ENCODE assay signal across 25 cellular contexts in genomic region chr10:4802711-4803487, GRCh38. TPM values are rescaled to one million over a fixed set of nuclear protein-coding genes. Genes with fewer than 3 reads are reported as not detected.
DNase-seq lines count a peak whose midpoint lies in the region; ATAC-seq, FAIRE-seq and TF ChIP-seq lines count a peak whose summit lies in the region.
"Had no signal": no experiment of that assay in that cellular context is flagged by ENCODE, and none has a peak within 500 bp of the region (broad histone marks: within the 10 kb centered on the region; RNA-seq: fewer than 3 reads in every experiment).

No MANE protein-coding gene starts in this region.

- peaks cover 39% of the 10 kb centered on the region for H3K4me1 ChIP-seq in GM23248 (ENCODE audit: insufficient read depth)
- H3K4me1 ChIP-seq in IMR-90 (ENCODE audit: control insufficient read depth, insufficient read depth, low read length), result peaks cover 4% of the 10 kb centered on the region
- H3K4me1 ChIP-seq in H1 (replicated peaks in 1 of 4; ENCODE audit: control insufficient read depth in 3 of 4, insufficient read depth in 4 of 4, low read length in 3 of 4), result no peaks in the 10 kb centered on the region; a peak in 1 of 7 replicates
- peaks cover 37% of the 10 kb centered on the region for H3K4me1 ChIP-seq in foreskin keratinocyte
- no peaks in the 10 kb centered on the region for H3K4me1 ChIP-seq in Peyer's patch
- H3K4me1 ChIP-seq: BLaER1 had no signal

- H4K8ac ChIP-seq in IMR-90 (ENCODE audit: low read depth in 2 of 2, low read length in 2 of 2) (peak overlapping the region; percentile 16 to 90; a peak in 2 of 4 replicates), H1 (ENCODE audit: extremely low read depth, insufficient read depth, low read length) (no peak overlapping the region)

- H2AK5ac ChIP-seq in IMR-90 (ENCODE audit: low read depth, low read length) (peak overlapping the region; percentile 77; the same call in 1 of the 2 replicates), H1 (ENCODE audit: low read depth, low read length) (no peak overlapping the region)

- no peaks in the 10 kb centered on the region for H3K23me2 ChIP-seq in H1 (ENCODE audit: low read depth, low read length)

- H4K5ac ChIP-seq in IMR-90 (ENCODE audit: low read depth, low read length), result no peak overlapping the region
- no peak overlapping the region for H4K5ac ChIP-seq in H1 (ENCODE audit: insufficient read length, low read depth, low read length)

- no peak overlapping the region for H2BK12ac ChIP-seq in H1 (ENCODE audit: low read depth, low read length)

- H3K79me1 ChIP-seq in IMR-90 (ENCODE audit: low read depth in 1 of 2, low read length in 2 of 2) (peaks cover 0 to 13% of the 10 kb centered on the region in 2 experiments; a peak in 2 of 4 replicates), H1 (ENCODE audit: low read depth, low read length) (no peaks in the 10 kb centered on the region)

- in situ Hi-C loops in GM23248 (cut with MboI) (no loop called here), IMR-90 (cut with MboI; ENCODE audit: low sequenced_read_pairs) (no loop called here)

- H3K27ac ChIP-seq in GM23248 (peak overlapping the region; percentile 75), IMR-90 (ENCODE audit: insufficient read depth, low read length) (no peak overlapping the region), H1 (ENCODE audit: low read depth, low read length) (no peak overlapping the region), foreskin keratinocyte (no peak overlapping the region), Peyer's patch (no peak overlapping the region)
- H3K27ac ChIP-seq: BLaER1 had no signal

- H3K27me3 ChIP-seq in GM23248 (replicated peaks; ENCODE audit: insufficient read depth) (no peaks in the 10 kb centered on the region), IMR-90 (ENCODE audit: control insufficient read depth, insufficient read depth, low read length) (no peaks in the 10 kb centered on the region), H1 (replicated peaks in 1 of 4; ENCODE audit: control insufficient read depth in 3 of 4, extremely low read depth in 1 of 4, insufficient read depth in 3 of 4, low read length in 3 of 4) (no peaks in the 10 kb centered on the region), foreskin keratinocyte (no peaks in the 10 kb centered on the region), Peyer's patch (no peaks in the 10 kb centered on the region)
- H3K27me3 ChIP-seq: BLaER1 had no signal

- H2AFZ ChIP-seq in GM23248 (peak overlapping the region; percentile 64), IMR-90 (replicated peaks; ENCODE audit: low read length, poor library complexity) (peak overlapping the region; percentile 64), H1 (ENCODE audit: low read length) (0 out of 2 replicates have a peak overlapping the region, but pooled peaks have one; percentile 13)

- H3K4me2 ChIP-seq in GM23248 (ENCODE audit: unreplicated experiment), result peak overlapping the region; percentile 73
- H3K4me2 ChIP-seq in IMR-90 (ENCODE audit: low read depth, low read length), result no peak overlapping the region
- H3K4me2 ChIP-seq in H1 (ENCODE audit: insufficient read depth in 1 of 2, low read depth in 2 of 2, low read length in 2 of 2), result no peak overlapping the region
- H3K4me2 ChIP-seq: BLaER1 had no signal

- H3K4ac ChIP-seq in IMR-90 (ENCODE audit: low read depth, low read length), result peak overlapping the region; percentile 91
- no peak overlapping the region for H3K4ac ChIP-seq in H1 (replicated peaks; ENCODE audit: insufficient read length, low read depth, low read length)

- dilution Hi-C loops in IMR-90 (cut with HindIII; ENCODE audit: low sequenced_read_pairs, unreplicated experiment), result no loop called here

- CTCF ChIA-PET in IMR-90 (lab: Yijun Ruan, JAX) (interaction anchor here (0.6 kb wide), 1 partner anchor 632 kb away, joined by 3 read pairs; no protein-coding TSS in a partner anchor), H1 (lab: Charles Lee; ENCODE audit: partially characterized antibody) (interaction anchor here (1.4 kb wide), 1 partner anchor 12 kb away, joined by 4 read pairs; no protein-coding TSS in a partner anchor)

- intact Hi-C loops in IMR-90 (cut with micrococcal nuclease), result no loop called here

- H3K4me3 ChIP-seq in GM23248 (no peak overlapping the region), IMR-90 (ENCODE audit: insufficient read depth, low read depth, low read length) (no peak overlapping the region), H1 (ENCODE audit: extremely low read depth in 1 of 4, insufficient read depth in 2 of 4, low read depth in 3 of 4, low read length in 4 of 4) (no peak overlapping the region), Peyer's patch (no peak overlapping the region)
- H3K4me3 ChIP-seq: BLaER1 had no signal

- peak overlapping the region; percentile 87; the same call in 1 of the 2 replicates for H2BK20ac ChIP-seq in IMR-90 (ENCODE audit: low read depth, low read length)
- H2BK20ac ChIP-seq in H1 (ENCODE audit: low read length), result no peak overlapping the region

- H3K23ac ChIP-seq in IMR-90 (ENCODE audit: low read depth, low read length), result peak overlapping the region; percentile 45; the same call in 1 of the 2 replicates
- no peak overlapping the region for H3K23ac ChIP-seq in H1 (ENCODE audit: insufficient read length)

- H3K36me3 ChIP-seq in GM23248 (ENCODE audit: low read depth) (no peaks in the 10 kb centered on the region), IMR-90 (ENCODE audit: control insufficient read depth, insufficient read depth, low read length) (no peaks in the 10 kb centered on the region), H1 (ENCODE audit: control insufficient read depth in 2 of 4, insufficient read depth in 4 of 4, low read length in 3 of 4) (no peaks in the 10 kb centered on the region), Peyer's patch (no peaks in the 10 kb centered on the region)
- H3K36me3 ChIP-seq: BLaER1 had no signal

- peaks cover 3% of the 10 kb centered on the region for H3K9me1 ChIP-seq in IMR-90 (ENCODE audit: insufficient read depth, low read length)

- H3K79me2 ChIP-seq in GM23248 (ENCODE audit: insufficient read depth), result no peaks in the 10 kb centered on the region
- no peaks in the 10 kb centered on the region for H3K79me2 ChIP-seq in H1 (ENCODE audit: control insufficient read depth in 1 of 2, insufficient read depth in 2 of 2, low read length in 2 of 2)

- ATAC-seq in IMR-90 (ENCODE audit: low read depth) (no peak), foreskin keratinocyte (peak; percentile 39)
- ATAC-seq: Panc1 had no signal

- WGBS in GM23248 (ENCODE audit: low coverage in 1 of 2, low lambda C conversion rate in 2 of 2, missing lambda C conversion rate in 2 of 2), 2 experiments, result 94 to 96% methylated on average over 6 of the region's 6 CpGs
- no CpG with 5 or more reads among the region's 6 CpGs for whole genome bisulfite sequencing in IMR-90 (ENCODE audit: extremely low coverage in 2 of 2, insufficient read length in 1 of 2), 2 experiments
- 94% methylated on average over 6 of the region's 6 CpGs; no CpG with 5 or more reads in 1 of the 2 experiments for WGBS in H1 (ENCODE audit: extremely low coverage in 1 of 2, insufficient coverage in 1 of 2, insufficient read length in 1 of 2, insufficient replicate concordance in 2 of 2, low coverage in 1 of 2, low lambda C conversion rate in 2 of 2, missing lambda C conversion rate in 1 of 2), 2 experiments

- H3K9me3 ChIP-seq in GM23248 (ENCODE audit: low read depth), result no peaks in the 10 kb centered on the region
- H3K9me3 ChIP-seq in IMR-90 (ENCODE audit: control insufficient read depth, insufficient read depth, low read length), result no peaks in the 10 kb centered on the region
- H3K9me3 ChIP-seq in H1 (ENCODE audit: insufficient read depth in 2 of 2, low read depth in 1 of 2, low read length in 1 of 2), result no peaks in the 10 kb centered on the region
- no peaks in the 10 kb centered on the region for H3K9me3 ChIP-seq in Peyer's patch
- H3K9me3 ChIP-seq: BLaER1 had no signal

- POLR2A ChIA-PET in IMR-90 (lab: Charles Lee; ENCODE audit: unreplicated experiment), result no interaction called here
- POLR2A ChIA-PET in H1 (lab: Charles Lee; ENCODE audit: partially characterized antibody), result no interaction called here

- no peaks in the 10 kb centered on the region for H3K9me2 ChIP-seq in GM23248 (ENCODE audit: insufficient read depth)

- H3K9ac ChIP-seq in GM23248 (no peak overlapping the region), IMR-90 (ENCODE audit: low read depth, low read length) (no peak overlapping the region), H1 (replicated peaks in 1 of 4; ENCODE audit: extremely low read depth in 1 of 4, low read depth in 3 of 4, low read length in 3 of 4) (no peak overlapping the region)
- H3K9ac ChIP-seq: BLaER1 had no signal

- no peak overlapping the region for H3K56ac ChIP-seq in IMR-90 (ENCODE audit: extremely low read depth, insufficient read depth, low read length)
- no peak overlapping the region for H3K56ac ChIP-seq in H1 (replicated peaks; ENCODE audit: insufficient read length, low read depth, low read length)

- peaks cover 38% of the 10 kb centered on the region for H3F3A ChIP-seq in GM23248 (ENCODE audit: insufficient read depth)

- DNase-seq in GM23248 (no peak), IMR-90 (no peak), H1 (ENCODE audit: low read depth in 1 of 2, low spot score in 2 of 2) (no peak), foreskin keratinocyte (peak; percentile 61 to 84), Peyer's patch (no peak), NCI-H187 (lab: John Stamatoyannopoulos, UW) (no peak), T1000 (lab: John Stamatoyannopoulos, UW) (no peak)
- DNase-seq: CD4-positive, alpha-beta T cell; GOT3; HCEC 1CT; KG1; MM.1S; NCI-H1048; NCI-H1417; NCI-H1694 treated with DMSO at 0.1 percent for 48 hours; NCI-H2081 treated with DMSO at 0.1 percent for 48 hours; NCI-H2171; NCI-H226; NCI-H510A; NCI-H69 had no signal

- no peak for FAIRE-seq in H1 (lab: Jason Lieb, UNC)
- FAIRE-seq: A204.1, D721Med, HTR-8/SVneo had no signal

- peak overlapping the region; percentile 13; the same call in 1 of the 2 replicates for H3K18ac ChIP-seq in IMR-90 (ENCODE audit: low read depth, low read length)
- no peak overlapping the region for H3K18ac ChIP-seq in H1 (ENCODE audit: extremely low read depth, low read length)

- H2BK5ac ChIP-seq in IMR-90 (ENCODE audit: low read depth, low read length, poor library complexity, severe bottlenecking) (peak overlapping the region; percentile 91), H1 (ENCODE audit: low read depth, low read length) (no peak overlapping the region)

- H4K20me1 ChIP-seq in GM23248 (ENCODE audit: insufficient read depth) (no peaks in the 10 kb centered on the region), IMR-90 (ENCODE audit: insufficient read depth, low read length) (no peaks in the 10 kb centered on the region), H1 (replicated peaks in 1 of 2; ENCODE audit: control insufficient read depth in 1 of 2, insufficient read depth in 2 of 2, low read length in 2 of 2) (no peaks in the 10 kb centered on the region)
- H4K20me1 ChIP-seq: BLaER1 had no signal

- no peak for TF ChIP-seq CTCF in IMR-90 (conservative IDR thresholded peaks at IDR 0.05; ENCODE audit: low read depth, low read length)
- TF ChIP-seq CTCF in H1 (IDR thresholded peaks at IDR 0.05; ENCODE audit: control extremely low read depth in 1 of 3, insufficient read depth in 1 of 3, low read depth in 1 of 3, low read length in 3 of 3), result no peak
- no peak for TF ChIP-seq CTCF in foreskin keratinocyte (conservative IDR thresholded peaks at IDR 0.05)
- no peak for TF ChIP-seq CTCF in Peyer's patch (IDR thresholded peaks at IDR 0.05)

- TF ChIP-seq POLR2A in IMR-90 (IDR thresholded peaks at IDR 0.05; ENCODE audit: low read depth, low read length) (no peak), H1 (IDR thresholded peaks at IDR 0.05; ENCODE audit: control extremely low read depth in 1 of 2, low read depth in 2 of 2, low read length in 2 of 2) (no peak), Peyer's patch (IDR thresholded peaks at IDR 0.05) (no peak)

- H4K91ac ChIP-seq in IMR-90 (ENCODE audit: insufficient read depth, low read depth, low read length) (no peak overlapping the region), H1 (replicated peaks; ENCODE audit: insufficient read length, low read length) (no peak overlapping the region)

- no peak for TF ChIP-seq EP300 in H1 (IDR thresholded peaks at IDR 0.05; ENCODE audit: borderline replicate concordance in 1 of 2, low read depth in 2 of 2, low read length in 2 of 2)

- H2BK120ac ChIP-seq in IMR-90 (ENCODE audit: low read depth, low read length) (peak overlapping the region; percentile 89), H1 (replicated peaks; ENCODE audit: low read depth, low read length) (no peak overlapping the region)

- no TSS peak for BruUV-seq in IMR-90 (replicated peaks; lab: Mats Ljungman, UMichigan)

- H3K14ac ChIP-seq in IMR-90 (replicated peaks; ENCODE audit: low read depth, low read length), result peak overlapping the region; percentile 89
- H3K14ac ChIP-seq in H1 (ENCODE audit: insufficient read length), result no peak overlapping the region

- no peak for TF ChIP-seq RAD21 in IMR-90 (IDR thresholded peaks at IDR 0.05; ENCODE audit: low read length)
- TF ChIP-seq RAD21 in H1 (IDR thresholded peaks at IDR 0.05 in 1 of 2, conservative IDR thresholded peaks at IDR 0.05 in 1 of 2; ENCODE audit: low read depth in 2 of 2, low read length in 2 of 2), result no peak

- peak overlapping the region; percentile 60 for H2AK9ac ChIP-seq in IMR-90 (replicated peaks; ENCODE audit: low read depth, low read length, poor library complexity)

- H2BK15ac ChIP-seq in IMR-90 (ENCODE audit: low read depth, low read length) (peak overlapping the region; percentile 74; the same call in 2 of the 3 replicates), H1 (ENCODE audit: low read length) (no peak overlapping the region)

RNA-seq across cellular contexts. Expression of gene AKR1E2, which starts 23.1 kb away (rescaled TPM):
- total RNA-seq in GM23248 (2014; rRNA removed; shearing (Covaris generic)), result 14.3 and 16.0 TPM in 2 replicates
- 5.1 and 5.2 TPM in 2 replicates for polyA plus RNA-seq in GM23248 (2016; fragmentation: Nextera tagmentation; extraction: Ambion mirVana)
- 2.2 and 3.4 TPM in 2 replicates for total RNA-seq in IMR-90 (2012; rRNA removed)
- 1.1 and 1.2 TPM in 2 replicates for polyA plus RNA-seq in IMR-90 (2012; rRNA removed)
- polyA plus RNA-seq in IMR-90 (2012; cell fraction: cytosol; rRNA removed), result 0.76 and 0.79 TPM in 2 replicates
- polyA plus RNA-seq in IMR-90 (2012; cell fraction: nucleus; rRNA removed; ENCODE audit: low replicate concordance), result 1.9 and 4.7 TPM in 2 replicates
- 3.5 TPM in 2 replicates for total RNA-seq in H1 (2021; fragmentation: NEBNext Ultra II Directional; extraction: Animal tissue kit (Norgen Biotek cat#: 25700))
- polyA plus RNA-seq in H1 (2011; rRNA removed), result 2.1 and 2.6 TPM in 2 replicates
- polyA plus RNA-seq in H1 (2011; cell fraction: cytosol; rRNA removed), result 4.8 TPM
- polyA plus RNA-seq in H1 (2011; cell fraction: nucleus; rRNA removed), result 6.2 TPM
- 0.99 to 3.1 TPM (median 2.2 TPM) in 4 replicates for polyA plus RNA-seq in H1 (2012, experiment 1 of 2)
- polyA plus RNA-seq in H1 (2012, experiment 2 of 2), result 1.6 TPM
- 1.4 TPM for polyA plus RNA-seq in H1 (2013, experiment 1 of 2)
- polyA plus RNA-seq in H1 (2013, experiment 2 of 2), result 1.2 TPM
- polyA minus RNA-seq in H1 (2011; rRNA and poly(A)+ RNA removed), result 11.6 and 14.8 TPM in 2 replicates
- polyA minus RNA-seq in H1 (2011; cell fraction: cytosol; rRNA and poly(A)+ RNA removed), result 4.0 TPM
- polyA minus RNA-seq in H1 (2011; cell fraction: nucleus; rRNA and poly(A)+ RNA removed), result 13.4 TPM
- 1.9 and 3.7 TPM in 2 replicates for total RNA-seq in foreskin keratinocyte
- 2.4 and 4.2 TPM in 2 replicates for polyA plus RNA-seq in foreskin keratinocyte
- 10 to 100 TPM in 1 of 4 donors, 1 to 10 TPM in 3; 2.0 to 59.4 (median 3.6) TPM for total RNA-seq in Peyer's patch

Comparison
In these comparisons a context has a peak if more than half of its experiments do, and no peak if none do; other contexts are left out.
1. DNase-seq: peak in foreskin keratinocyte (2 of 2); none in GM23248 (single experiment), IMR-90 (single experiment), H1 (0 of 2), Peyer's patch (0 of 3), NCI-H187 (0 of 2) and T1000 (single experiment).
2. H2AFZ ChIP-seq: peak in every context shown above with its lines; median percentile 64 in GM23248; 64 in IMR-90; 13 in H1.